8 cellular contexts compared by ENCODE assay signal in genomic region chr17:80991645-80992076, GRCh38. TPM values are rescaled to one million over a fixed set of nuclear protein-coding genes. Genes with fewer than 3 reads are reported as not detected.
DNase-seq lines count a peak whose midpoint lies in the region; ATAC-seq, FAIRE-seq and TF ChIP-seq lines count a peak whose summit lies in the region.

TSS of gene CHMP6 (plus strand) at chr17:80991841. CDS start at chr17:80991919, 78 bp downstream.

- no peaks in the 10 kb centered on the region for H3K9me3 ChIP-seq in BLaER1 treated with 17β-estradiol and CSF1 and Interleukin-3, amounts not matched to agents 10 nM and 100 nM (replicated peaks in 1 of 11)
- H3K9me3 ChIP-seq in spleen = no peaks in the 10 kb centered on the region

- peak; percentile 58 to 64 for ATAC-seq in activated CD4-positive, CD25-positive, alpha-beta regulatory T cell treated with anti-CD3 and anti-CD28 coated beads, Interleukin-2, amount 50 U/mL, for 24 hours

- H3K27ac ChIP-seq in BLaER1 treated with 17β-estradiol and CSF1 and Interleukin-3, amounts not matched to agents 10 nM and 100 nM = peak within 1 kb of the TSS; percentile 75 to 87 (median 83)
- H3K27ac ChIP-seq in spleen = peak within 1 kb of the TSS; percentile 37 to 85 (median 70)

- H3K4me1 ChIP-seq in BLaER1 treated with 17β-estradiol and CSF1 and Interleukin-3, amounts not matched to agents 10 nM and 100 nM = peaks cover 34 to 48% (median 41%) of the 10 kb centered on the region in 10 experiments
- peaks cover 39 to 77% (median 62%) of the 10 kb centered on the region in 6 donors for H3K4me1 ChIP-seq in spleen

- WGBS in spleen, 5 donors = 0 to 1% (median 0%) methylated on average over 6 to 66 of the region's 66 CpGs

- peak in 1 of 3 donors; percentile 55 for TF ChIP-seq POLR2A in spleen (IDR thresholded peaks at IDR 0.05)

- no peak for FAIRE-seq in GM19239 (lab: Jason Lieb, UNC)

- H3K27me3 ChIP-seq in BLaER1 treated with 17β-estradiol and CSF1 and Interleukin-3, amounts not matched to agents 10 nM and 100 nM = peaks cover 32 to 56% (median 52%) of the 10 kb centered on the region in 11 experiments
- no peaks in the 10 kb centered on the region for H3K27me3 ChIP-seq in spleen (replicated peaks in 1 of 7)

- H3K9ac ChIP-seq in BLaER1 treated with 17β-estradiol and CSF1 and Interleukin-3, amounts not matched to agents 10 nM and 100 nM = peak within 1 kb of the TSS; percentile 89 to 98 (median 93)

- H3K36me3 ChIP-seq in BLaER1 treated with 17β-estradiol and CSF1 and Interleukin-3, amounts not matched to agents 10 nM and 100 nM = peaks cover 18 to 28% (median 18%) of the 10 kb centered on the region in 11 experiments
- H3K36me3 ChIP-seq in spleen = peaks cover 0 to 32% (median 22%) of the 10 kb centered on the region in 6 donors

- H3K4me2 ChIP-seq in BLaER1 treated with 17β-estradiol and CSF1 and Interleukin-3, amounts not matched to agents 10 nM and 100 nM = peak within 1 kb of the TSS; percentile 83 to 100 (median 97)

- intact Hi-C loops in spleen (cut with DNase I; ENCODE audit: low total_unique reads) = loop anchor here (10.0 kb wide), 1 partner anchor 103 kb away; no protein-coding TSS in a partner anchor

- H4K20me1 ChIP-seq in BLaER1 treated with 17β-estradiol and CSF1 and Interleukin-3, amounts not matched to agents 10 nM and 100 nM = peaks cover 0 to 58% (median 35%) of the 10 kb centered on the region in 11 experiments; a peak in 19 of 22 replicates

- DNase-seq in GM19239 (ENCODE audit: insufficient read length, low spot score) (peak; percentile 93), NCI-H1105 (lab: John Stamatoyannopoulos, UW) (peak; percentile 39), inferior parietal cortex (ENCODE audit: extremely low spot score) (peak; percentile 77), spleen (peak; percentile 94), HPDE6-E6E7 (ENCODE audit: extremely low spot score) (no peak)
- peak; percentile 70 for DNase-seq in central memory CD4-positive, alpha-beta T cell

- TF ChIP-seq CTCF in spleen (IDR thresholded peaks at IDR 0.05 in 8 of 11, conservative IDR thresholded peaks at IDR 0.05 in 3 of 11) = peak in 2 of 11 experiments; percentile 29 to 30

- peak within 1 kb of the TSS; percentile 84 to 100 (median 99) for H3K4me3 ChIP-seq in BLaER1 treated with 17β-estradiol and CSF1 and Interleukin-3, amounts not matched to agents 10 nM and 100 nM
- peak within 1 kb of the TSS; percentile 74 to 100 (median 95) for H3K4me3 ChIP-seq in spleen

RNA-seq across cellular contexts. Expression of gene CHMP6, which starts in this region (rescaled TPM):
- 10 to 100 TPM; 23.0 to 35.7 (median 31.5) TPM for total RNA-seq in spleen
- 10 to 100 TPM; 24.0 to 41.1 (median 25.4) TPM for polyA plus RNA-seq in spleen
